ENCODE assay signal across 9 cellular contexts in genomic region chr19:677201-677600, GRCh38. TPM values are rescaled to one million over a fixed set of nuclear protein-coding genes. Genes with fewer than 3 reads are reported as not detected.
A peak's percentile ranks its signal among the peaks of the same experiment; 100 is the strongest.
DNase-seq lines count a peak whose midpoint lies in the region; ATAC-seq, FAIRE-seq and TF ChIP-seq lines count a peak whose summit lies in the region.
"Had no signal": no experiment of that assay in that cellular context is flagged by ENCODE, and none has a peak within 500 bp of the region (broad histone marks: within the 10 kb centered on the region; RNA-seq: fewer than 3 reads in every experiment).

No MANE protein-coding gene starts in this region.

- H3K79me2 ChIP-seq in GM12878 (ENCODE audit: control insufficient read depth, insufficient read depth, low read length) = no peaks in the 10 kb centered on the region

- no peak overlapping the region for H3K9ac ChIP-seq in GM12878 (ENCODE audit: control insufficient read depth, insufficient read depth, low read length)

- SMC1A ChIA-PET in GM12878 (lab: Charles Lee; ENCODE audit: uncharacterized antibody, unreplicated experiment) = interaction anchor here (0.6 kb wide), 1 partner anchor 97 kb away, joined by 3 read pairs; no protein-coding TSS in a partner anchor

- H3K4me2 ChIP-seq in GM12878 (ENCODE audit: control insufficient read depth, insufficient read depth) = 0 out of 2 replicates have a peak overlapping the region, but pooled peaks have one; percentile 25

- H3K27ac ChIP-seq in GM12878 (ENCODE audit: control insufficient read depth, insufficient read depth) (no peak overlapping the region), thyroid gland (peak overlapping the region in 2 of 3 donors; percentile 67 to 80)

- FAIRE-seq in GM12878 (lab: Jason Lieb, UNC) = no peak

- POLR2A ChIA-PET in GM12878 (lab: Charles Lee) = interaction anchor here (0.9 to 1.5 kb wide), 2 partner anchors 55 to 57 kb away, joined by 3 to 4 read pairs; no protein-coding TSS in a partner anchor

- H3K9me3 ChIP-seq in GM12878 (replicated peaks; ENCODE audit: control insufficient read depth, insufficient read depth, low read length) (no peaks in the 10 kb centered on the region), thyroid gland (no peaks in the 10 kb centered on the region)

- H3K27me3 ChIP-seq in GM12878 (replicated peaks in 1 of 2; ENCODE audit: control insufficient read depth in 2 of 2, insufficient read depth in 2 of 2, low read length in 1 of 2) = no peaks in the 10 kb centered on the region
- no peaks in the 10 kb centered on the region for H3K27me3 ChIP-seq in thyroid gland

- no peak overlapping the region for H2AFZ ChIP-seq in GM12878 (ENCODE audit: control insufficient read depth, low read depth, low read length)

- TF ChIP-seq CTCF in GM12878 (IDR thresholded peaks at IDR 0.05 in 2 of 3, conservative IDR thresholded peaks at IDR 0.05 in 1 of 3; ENCODE audit: control insufficient read depth in 2 of 3, extremely low read depth in 1 of 3, insufficient read depth in 1 of 3, low read depth in 3 of 3, low read length in 3 of 3) (no peak), thyroid gland (IDR thresholded peaks at IDR 0.05) (no peak)

- intact Hi-C loops in GM12878 (cut with micrococcal nuclease; ENCODE audit: unreplicated experiment) = no loop called here
- intact Hi-C loops in thyroid gland (cut with DNase I) = no loop called here

- H4K20me1 ChIP-seq in GM12878 (ENCODE audit: control insufficient read depth, insufficient read depth) = no peaks in the 10 kb centered on the region; the same call in 1 of the 2 replicates

- no TSS peak for BruUV-seq in GM12878 (replicated peaks; lab: Mats Ljungman, UMichigan)

- CTCF ChIA-PET in GM12878 (lab: Yijun Ruan, JAX) = interaction anchor here (0.8 to 1.9 kb wide), 3 partner anchors 41 to 60 kb away, joined by 3 to 10 read pairs (median 4); no protein-coding TSS in a partner anchor

- RAD21 ChIA-PET in GM12878 (lab: Charles Lee; ENCODE audit: unreplicated experiment) = interaction anchor here (1.3 to 1.6 kb wide), 2 partner anchors 52 to 57 kb away, joined by 3 to 4 read pairs; no protein-coding TSS in a partner anchor

- H3K4me3 ChIP-seq in GM12878 (no peak overlapping the region), thyroid gland (replicated peaks in 1 of 3) (peak overlapping the region in 1 of 3 donors; percentile 41)

- TF ChIP-seq POLR2A in GM12878 (IDR thresholded peaks at IDR 0.05; ENCODE audit: low read depth, low read length) (no peak), thyroid gland (IDR thresholded peaks at IDR 0.05) (no peak)

- TF ChIP-seq EP300 in GM12878 (IDR thresholded peaks at IDR 0.05; ENCODE audit: borderline replicate concordance in 1 of 2, control insufficient read depth in 1 of 2, low read depth in 2 of 2, low read length in 2 of 2) = no peak

- in situ Hi-C loops in GM12878 (cut with MboI) = no loop called here

- no peak for TF ChIP-seq RAD21 in GM12878 (IDR thresholded peaks at IDR 0.05; ENCODE audit: insufficient read depth, low read depth, low read length)

- peak; percentile 73 for DNase-seq in HT1080 (ENCODE audit: low read depth)
- no peak for DNase-seq in GM12878 (ENCODE audit: low read depth, low spot score)
- peak; percentile 81 for DNase-seq in kidney glomerular epithelial cell (lab: John Stamatoyannopoulos, UW)
- peak; percentile 67 to 70 for DNase-seq in thyroid gland
- DNase-seq in superior temporal gyrus (ENCODE audit: extremely low spot score) = no peak
- no peak for DNase-seq in NCI-H2227 (lab: John Stamatoyannopoulos, UW; ENCODE audit: unreplicated experiment)

- H3K4me1 ChIP-seq in GM12878 (ENCODE audit: control insufficient read depth, insufficient read depth, low read length) (peaks cover 22% of the 10 kb centered on the region), thyroid gland (peaks cover 17 to 38% of the 10 kb centered on the region in 2 donors)

- H3K36me3 ChIP-seq in GM12878 (ENCODE audit: control insufficient read depth in 2 of 2, insufficient read depth in 2 of 2, low read length in 1 of 2) (no peaks in the 10 kb centered on the region), thyroid gland (no peaks in the 10 kb centered on the region)

- no peak for ATAC-seq in GM12878
- no peak for ATAC-seq in HG03045 (IDR thresholded peaks at IDR 0.05; ENCODE audit: unreplicated experiment)
- ATAC-seq in GM21528 (IDR thresholded peaks at IDR 0.05; ENCODE audit: low FRiP score, unreplicated experiment) = no peak

- WGBS in GM12878 (ENCODE audit: insufficient coverage, insufficient replicate concordance, low lambda C conversion rate, missing lambda C conversion rate) = 32% methylated on average over 11 of the region's 15 CpGs
- 7 to 13% methylated on average over 3 of the region's 15 CpGs for WGBS in thyroid gland, 2 donors

RNA-seq across cellular contexts. Expression of gene FSTL3, which starts 1.0 kb away (rescaled TPM):
- total RNA-seq in HT1080 (2014; rRNA removed; shearing (Covaris generic)) = 14.5 and 19.7 TPM in 2 replicates
- 51.0 and 52.3 TPM in 2 replicates for polyA plus RNA-seq in HT1080 (2015; cell fraction: cytosol; rRNA removed)
- polyA plus RNA-seq in HT1080 (2015; cell fraction: nucleus; rRNA removed) = 71.6 and 81.5 TPM in 2 replicates
- total RNA-seq in GM12878 (2013; cell fraction: nucleolus; rRNA removed) = 67.2 and 78.8 TPM in 2 replicates
- total RNA-seq in GM12878 (2014; rRNA removed) (10.2 and 10.3 TPM in 2 replicates), GM12878 (2014; rRNA removed; fragmentation: Illumina TruSeq; extraction: Trizol) (4.3 and 4.5 TPM in 2 replicates), GM12878 (2021) (10.9 and 12.0 TPM in 2 replicates), thyroid gland (10 to 100 TPM; 16.2 to 73.4 (median 62.9) TPM)
- 9.1 TPM for polyA plus RNA-seq in GM12878 (2011; ENCODE audit: low read depth)
- polyA plus RNA-seq in GM12878 (2011; rRNA removed) (8.4 and 13.5 TPM in 2 replicates), GM12878 (2014; fragmentation: Illumina TruSeq; extraction: Trizol) (2.4 and 2.7 TPM in 2 replicates), GM12878 (2014; fragmentation: Nextera tagmentation; extraction: Ambion mirVana) (under 1 TPM; 0.42 to 0.79 TPM), GM12878 (2014; rRNA removed) (10.5 and 12.5 TPM in 2 replicates), GM12878 (2016; fragmentation: Nextera tagmentation; extraction: Ambion mirVana) (1 to 10 TPM; 2.4 TPM)
- polyA plus RNA-seq in GM12878 (2011; cell fraction: cytosol; rRNA removed) = 22.5 and 39.1 TPM in 2 replicates
- polyA plus RNA-seq in GM12878 (2011; cell fraction: nucleus; rRNA removed) = 115 TPM in 2 replicates
- 9.7 and 30.0 TPM in 2 replicates for polyA plus RNA-seq in GM12878 (2012)
- polyA minus RNA-seq in GM12878 (2011; rRNA and poly(A)+ RNA removed) = 7.3 and 13.2 TPM in 2 replicates
- 11.7 and 12.8 TPM in 2 replicates for polyA minus RNA-seq in GM12878 (2011; cell fraction: cytosol; rRNA and poly(A)+ RNA removed)
- polyA minus RNA-seq in GM12878 (2011; cell fraction: nucleus; rRNA and poly(A)+ RNA removed) = 5.9 and 12.5 TPM in 2 replicates

RNA-seq across cellular contexts. Expression of gene RNF126, which starts 14.2 kb away (rescaled TPM):
- total RNA-seq in HT1080 (2014; rRNA removed; shearing (Covaris generic)) = 86.5 and 130 TPM in 2 replicates
- 68.4 and 88.8 TPM in 2 replicates for polyA plus RNA-seq in HT1080 (2015; cell fraction: cytosol; rRNA removed)
- polyA plus RNA-seq in HT1080 (2015; cell fraction: nucleus; rRNA removed) = 60.5 and 61.1 TPM in 2 replicates
- total RNA-seq in GM12878 (2013; cell fraction: nucleolus; rRNA removed) = 45.4 and 54.1 TPM in 2 replicates
- total RNA-seq in GM12878 (2014; rRNA removed) = 81.3 and 100 TPM in 2 replicates
- 13.5 and 19.2 TPM in 2 replicates for total RNA-seq in GM12878 (2014; rRNA removed; fragmentation: Illumina TruSeq; extraction: Trizol)
- total RNA-seq in GM12878 (2021) = 78.3 and 90.2 TPM in 2 replicates
- polyA plus RNA-seq in GM12878 (2011; ENCODE audit: low read depth) = 7.8 TPM
- polyA plus RNA-seq in GM12878 (2011; rRNA removed) = 4.5 and 8.9 TPM in 2 replicates
- polyA plus RNA-seq in GM12878 (2011; cell fraction: cytosol; rRNA removed) = 22.0 and 33.7 TPM in 2 replicates
- 59.1 and 84.4 TPM in 2 replicates for polyA plus RNA-seq in GM12878 (2011; cell fraction: nucleus; rRNA removed)
- 46.6 and 57.2 TPM in 2 replicates for polyA plus RNA-seq in GM12878 (2012)
- 0.90 and 5.2 TPM in 2 replicates for polyA plus RNA-seq in GM12878 (2014; fragmentation: Illumina TruSeq; extraction: Trizol)
- under 1 TPM; 0.45 to 0.73 TPM for polyA plus RNA-seq in GM12878 (2014; fragmentation: Nextera tagmentation; extraction: Ambion mirVana)
- polyA plus RNA-seq in GM12878 (2014; rRNA removed) = 84.2 and 98.4 TPM in 2 replicates
- polyA plus RNA-seq in GM12878 (2016; fragmentation: Nextera tagmentation; extraction: Ambion mirVana) = 10 to 100 TPM; 81.9 to 85.7 TPM
- polyA minus RNA-seq in GM12878 (2011; rRNA and poly(A)+ RNA removed) = 6.1 and 15.7 TPM in 2 replicates
- polyA minus RNA-seq in GM12878 (2011; cell fraction: cytosol; rRNA and poly(A)+ RNA removed) = 15.3 and 15.5 TPM in 2 replicates
- 20.7 and 35.5 TPM in 2 replicates for polyA minus RNA-seq in GM12878 (2011; cell fraction: nucleus; rRNA and poly(A)+ RNA removed)
- 10 to 100 TPM; 41.4 to 55.5 (median 53.5) TPM for total RNA-seq in thyroid gland

RNA-seq across cellular contexts. Expression of gene PRSS57, which starts 18.1 kb away (rescaled TPM):
- not detected in 2 replicates for total RNA-seq in HT1080 (2014; rRNA removed; shearing (Covaris generic))
- polyA plus RNA-seq in HT1080 (2015; cell fraction: cytosol; rRNA removed) = not detected in 2 replicates
- polyA plus RNA-seq in HT1080 (2015; cell fraction: nucleus; rRNA removed) = not detected in 2 replicates
- not detected in 2 replicates for total RNA-seq in GM12878 (2013; cell fraction: nucleolus; rRNA removed)
- total RNA-seq in GM12878 (2014; rRNA removed) = not detected in 2 replicates
- total RNA-seq in GM12878 (2014; rRNA removed; fragmentation: Illumina TruSeq; extraction: Trizol) = not detected in 2 replicates
- not detected in 2 replicates for total RNA-seq in GM12878 (2021)
- polyA plus RNA-seq in GM12878 (2011; ENCODE audit: low read depth) = not detected
- polyA plus RNA-seq in GM12878 (2011; rRNA removed) = not detected in 2 replicates
- 0.04 TPM in 1 of 2 replicates, not detected in the other for polyA plus RNA-seq in GM12878 (2011; cell fraction: cytosol; rRNA removed)
- polyA plus RNA-seq in GM12878 (2011; cell fraction: nucleus; rRNA removed) = not detected in 2 replicates
- polyA plus RNA-seq in GM12878 (2012) = not detected in 2 replicates
- polyA plus RNA-seq in GM12878 (2014; fragmentation: Illumina TruSeq; extraction: Trizol) = not detected in 2 replicates
- not detected for polyA plus RNA-seq in GM12878 (2014; fragmentation: Nextera tagmentation; extraction: Ambion mirVana)
- not detected in 2 replicates for polyA plus RNA-seq in GM12878 (2014; rRNA removed)
- not detected for polyA plus RNA-seq in GM12878 (2016; fragmentation: Nextera tagmentation; extraction: Ambion mirVana)
- polyA minus RNA-seq in GM12878 (2011; rRNA and poly(A)+ RNA removed) = not detected in 2 replicates
- not detected in 2 replicates for polyA minus RNA-seq in GM12878 (2011; cell fraction: cytosol; rRNA and poly(A)+ RNA removed)
- not detected in 2 replicates for polyA minus RNA-seq in GM12878 (2011; cell fraction: nucleus; rRNA and poly(A)+ RNA removed)
- not detected for total RNA-seq in thyroid gland
- total RNA-seq: neural crest cell had no signal

RNA-seq across cellular contexts. Expression of gene PALM, which starts 31.5 kb away (rescaled TPM):
- total RNA-seq in HT1080 (2014; rRNA removed; shearing (Covaris generic)) = not detected in 2 replicates
- not detected in 2 replicates for polyA plus RNA-seq in HT1080 (2015; cell fraction: cytosol; rRNA removed)
- polyA plus RNA-seq in HT1080 (2015; cell fraction: nucleus; rRNA removed) = not detected in 2 replicates
- total RNA-seq in GM12878 (2013; cell fraction: nucleolus; rRNA removed) = 1.4 and 6.2 TPM in 2 replicates
- 0.38 and 0.62 TPM in 2 replicates for total RNA-seq in GM12878 (2014; rRNA removed)
- total RNA-seq in GM12878 (2014; rRNA removed; fragmentation: Illumina TruSeq; extraction: Trizol) = 0.14 and 0.18 TPM in 2 replicates
- total RNA-seq in GM12878 (2021) = 0.37 and 0.95 TPM in 2 replicates
- polyA plus RNA-seq in GM12878 (2011; ENCODE audit: low read depth) = 0.72 TPM
- polyA plus RNA-seq in GM12878 (2011; rRNA removed) = 0.24 and 0.60 TPM in 2 replicates
- polyA plus RNA-seq in GM12878 (2011; cell fraction: cytosol; rRNA removed) = 0.88 and 1.2 TPM in 2 replicates
- polyA plus RNA-seq in GM12878 (2011; cell fraction: nucleus; rRNA removed) = 2.0 and 2.4 TPM in 2 replicates
- 0.53 and 0.58 TPM in 2 replicates for polyA plus RNA-seq in GM12878 (2012)
- polyA plus RNA-seq in GM12878 (2014; fragmentation: Illumina TruSeq; extraction: Trizol) = 0.13 TPM in 1 of 2 replicates, not detected in the other
- polyA plus RNA-seq in GM12878 (2014; fragmentation: Nextera tagmentation; extraction: Ambion mirVana) = not detected
- 0.16 and 0.28 TPM in 2 replicates for polyA plus RNA-seq in GM12878 (2014; rRNA removed)
- polyA plus RNA-seq in GM12878 (2016; fragmentation: Nextera tagmentation; extraction: Ambion mirVana) = under 1 TPM; 0.09 to 0.16 TPM
- polyA minus RNA-seq in GM12878 (2011; rRNA and poly(A)+ RNA removed) = 0.44 and 0.52 TPM in 2 replicates
- polyA minus RNA-seq in GM12878 (2011; cell fraction: cytosol; rRNA and poly(A)+ RNA removed) = 0.67 and 1.0 TPM in 2 replicates
- 0.60 and 0.67 TPM in 2 replicates for polyA minus RNA-seq in GM12878 (2011; cell fraction: nucleus; rRNA and poly(A)+ RNA removed)
- 10 to 100 TPM; 18.9 to 45.5 (median 27.7) TPM for total RNA-seq in thyroid gland

RNA-seq across cellular contexts. Expression of gene FGF22, which starts 37.5 kb away (rescaled TPM):
- total RNA-seq in HT1080 (2014; rRNA removed; shearing (Covaris generic)) = not detected in 2 replicates
- 0.06 TPM in 1 of 2 replicates, not detected in the other for polyA plus RNA-seq in HT1080 (2015; cell fraction: cytosol; rRNA removed)
- polyA plus RNA-seq in HT1080 (2015; cell fraction: nucleus; rRNA removed) = not detected in 2 replicates
- not detected in 2 replicates for total RNA-seq in GM12878 (2013; cell fraction: nucleolus; rRNA removed)
- total RNA-seq in GM12878 (2014; rRNA removed) (not detected in 2 replicates), GM12878 (2014; rRNA removed; fragmentation: Illumina TruSeq; extraction: Trizol) (not detected in 2 replicates), GM12878 (2021) (not detected in 2 replicates), thyroid gland (not detected)
- polyA plus RNA-seq in GM12878 (2011; ENCODE audit: low read depth) = not detected
- polyA plus RNA-seq in GM12878 (2011; rRNA removed) (not detected in 2 replicates), GM12878 (2014; fragmentation: Illumina TruSeq; extraction: Trizol) (not detected in 2 replicates), GM12878 (2014; fragmentation: Nextera tagmentation; extraction: Ambion mirVana) (not detected), GM12878 (2014; rRNA removed) (0.05 and 0.13 TPM in 2 replicates), GM12878 (2016; fragmentation: Nextera tagmentation; extraction: Ambion mirVana) (not detected)
- polyA plus RNA-seq in GM12878 (2011; cell fraction: cytosol; rRNA removed) = 0.03 TPM in 1 of 2 replicates, not detected in the other
- not detected in 2 replicates for polyA plus RNA-seq in GM12878 (2011; cell fraction: nucleus; rRNA removed)
- polyA plus RNA-seq in GM12878 (2012) = 0.24 TPM in 1 of 2 replicates, not detected in the other
- polyA minus RNA-seq in GM12878 (2011; rRNA and poly(A)+ RNA removed) = not detected in 2 replicates
- not detected in 2 replicates for polyA minus RNA-seq in GM12878 (2011; cell fraction: cytosol; rRNA and poly(A)+ RNA removed)
- not detected in 2 replicates for polyA minus RNA-seq in GM12878 (2011; cell fraction: nucleus; rRNA and poly(A)+ RNA removed)

Comparison
In these comparisons a context has a peak if more than half of its experiments do, and no peak if none do; other contexts are left out.
1. DNase-seq: peak in HT1080 (single experiment), kidney glomerular epithelial cell (single experiment) and thyroid gland (2 of 2); none in GM12878 (single experiment), superior temporal gyrus (single experiment) and NCI-H2227 (single experiment).